ENCODE assay signal across 1 cellular context in genomic region chr17:77512062-77512946, GRCh38.
TF ChIP-seq lines count a peak whose summit lies in the region.

No MANE protein-coding gene starts in this region.

TF ChIP-seq in HepG2, 621 proteins besides CTCF, POLR2A, EP300 and RAD21 (continued from another document and continues in another):
- TF ChIP-seq TCF12 (IDR thresholded peaks at IDR 0.05) (no peak), TCF12 (CRISPR knock-in tag; IDR thresholded peaks at IDR 0.05) (peak; percentile 94), TBX2 (CRISPR knock-in tag; IDR thresholded peaks at IDR 0.05; ENCODE audit: borderline replicate concordance) (peak; percentile 92), SSRP1 (CRISPR knock-in tag; IDR thresholded peaks at IDR 0.05) (no peak), RCOR2 (CRISPR knock-in tag; IDR thresholded peaks at IDR 0.05) (peak; percentile 96), ZNF614 (CRISPR knock-in tag; IDR thresholded peaks at IDR 0.05; ENCODE audit: borderline replicate concordance) (peak; percentile 99), ZGPAT (CRISPR knock-in tag; IDR thresholded peaks at IDR 0.05) (peak; percentile 98), ZNF383 (CRISPR knock-in tag; IDR thresholded peaks at IDR 0.05; ENCODE audit: borderline replicate concordance) (no peak), HDAC2 (CRISPR knock-in tag; IDR thresholded peaks at IDR 0.05) (peak; percentile 99), DMTF1 (CRISPR knock-in tag; IDR thresholded peaks at IDR 0.05) (no peak), HNF4G (IDR thresholded peaks at IDR 0.05; ENCODE audit: borderline replicate concordance, low read depth, low read length) (peak; percentile 78; the same call in 1 of the 2 replicates), HNF4G (CRISPR knock-in tag; IDR thresholded peaks at IDR 0.05; ENCODE audit: borderline replicate concordance, low read depth) (no peak), ZNF724P (CRISPR knock-in tag; IDR thresholded peaks at IDR 0.05; ENCODE audit: borderline replicate concordance) (no peak), ZBED4 (CRISPR knock-in tag; IDR thresholded peaks at IDR 0.05; ENCODE audit: borderline replicate concordance) (peak; percentile 85; the same call in 1 of the 2 replicates), ZMYM4 (CRISPR knock-in tag; IDR thresholded peaks at IDR 0.05) (0 out of 2 replicates have a peak, but pooled peaks have one; percentile 8), ZNF556 (CRISPR knock-in tag; IDR thresholded peaks at IDR 0.05; ENCODE audit: borderline replicate concordance) (peak; percentile 1; the same call in 1 of the 2 replicates), MED1 (CRISPR knock-in tag; IDR thresholded peaks at IDR 0.05) (peak; percentile 98), ARID3A (IDR thresholded peaks at IDR 0.05; ENCODE audit: low read depth, low read length) (peak; percentile 96), THAP11 (CRISPR knock-in tag; IDR thresholded peaks at IDR 0.05) (peak; percentile 86), ZFP36L1 (CRISPR knock-in tag; IDR thresholded peaks at IDR 0.05) (peak; percentile 67), GPBP1L1 (CRISPR knock-in tag; IDR thresholded peaks at IDR 0.05) (no peak), CSRNP1 (CRISPR knock-in tag; IDR thresholded peaks at IDR 0.05) (peak; percentile 72; the same call in 1 of the 2 replicates), SETDB1 (CRISPR knock-in tag; IDR thresholded peaks at IDR 0.05; ENCODE audit: borderline replicate concordance) (no peak), HDAC1 (CRISPR knock-in tag; IDR thresholded peaks at IDR 0.05) (peak; percentile 85), SRSF9 (IDR thresholded peaks at IDR 0.05; ENCODE audit: borderline replicate concordance, insufficient read depth, low read depth, low read length, poor library complexity, severe bottlenecking) (no peak), YY1 (IDR thresholded peaks at IDR 0.05; ENCODE audit: insufficient read depth, insufficient replicate concordance, low read depth, low read length) (no peak), RXRB (CRISPR knock-in tag; IDR thresholded peaks at IDR 0.05; ENCODE audit: borderline replicate concordance) (peak; percentile 98), NFE2 (CRISPR knock-in tag; IDR thresholded peaks at IDR 0.05) (no peak), ATF3 (CRISPR knock-in tag; IDR thresholded peaks at IDR 0.05) (peak; percentile 62; the same call in 1 of the 2 replicates), DZIP1 (CRISPR knock-in tag; IDR thresholded peaks at IDR 0.05) (no peak), NCOA5 (CRISPR knock-in tag; IDR thresholded peaks at IDR 0.05) (no peak), ZBTB1 (CRISPR knock-in tag; IDR thresholded peaks at IDR 0.05; ENCODE audit: borderline replicate concordance) (no peak), ZNF704 (CRISPR knock-in tag; IDR thresholded peaks at IDR 0.05; ENCODE audit: borderline replicate concordance) (no peak), ZFP36L2 (CRISPR knock-in tag; IDR thresholded peaks at IDR 0.05) (no peak), SIX4 (CRISPR knock-in tag; IDR thresholded peaks at IDR 0.05) (peak; percentile 88), NFYB (CRISPR knock-in tag; IDR thresholded peaks at IDR 0.05) (no peak), NFKB2 (CRISPR knock-in tag; IDR thresholded peaks at IDR 0.05; ENCODE audit: borderline replicate concordance) (no peak), ZSCAN5A (CRISPR knock-in tag; IDR thresholded peaks at IDR 0.05; ENCODE audit: borderline replicate concordance) (peak; percentile 83; the same call in 1 of the 2 replicates), DRAP1 (CRISPR knock-in tag; IDR thresholded peaks at IDR 0.05) (peak; percentile 76; the same call in 1 of the 2 replicates), TARDBP (CRISPR knock-in tag; IDR thresholded peaks at IDR 0.05) (peak; percentile 99)
